In genomic region chr5:160649304-160649703, GRCh38 we compare ENCODE assay signal across 8 cellular contexts.
DNase-seq lines count a peak whose midpoint lies in the region; ATAC-seq and TF ChIP-seq lines count a peak whose summit lies in the region.

No MANE protein-coding gene starts in this region.

- intact Hi-C loops in ascending aorta (cut with DNase I): no loop called here

- no peak overlapping the region for H3K4me3 Mint-ChIP-seq in activated CD4-positive, alpha-beta T cell treated with anti-CD3 and anti-CD28 coated beads, Interleukin-2, amount 10 ng/mL, durations not matched to agents 7 days and 5 days

- H3K4me1 Mint-ChIP-seq in activated CD4-positive, alpha-beta T cell treated with anti-CD3 and anti-CD28 coated beads, Interleukin-2, amount 10 ng/mL, durations not matched to agents 7 days and 5 days: no peaks in the 10 kb centered on the region

- H3K79me2 ChIP-seq in Loucy (ENCODE audit: insufficient read depth, low read length): no peaks in the 10 kb centered on the region

- H3F3A ChIP-seq in Loucy (ENCODE audit: low read depth): no peaks in the 10 kb centered on the region

- DNase-seq in COLO668 (lab: John Stamatoyannopoulos, UW; ENCODE audit: unreplicated experiment) (peak; percentile 2), epithelial cell of esophagus (ENCODE audit: low read depth) (peak; percentile 32), GF-D8 (lab: John Stamatoyannopoulos, UW) (no peak), ascending aorta (ENCODE audit: low spot score in 2 of 2) (no peak)
- DNase-seq in activated CD4-positive, alpha-beta T cell treated with anti-CD3 and anti-CD28 coated beads, Interleukin-2, amount 10 ng/mL, durations not matched to agents 7 days and 5 days: no peak

- no peak overlapping the region for H3K9ac ChIP-seq in Loucy (ENCODE audit: low read depth, low read length, poor library complexity, severe bottlenecking)

- H3K27me3 Mint-ChIP-seq in activated CD4-positive, alpha-beta T cell treated with anti-CD3 and anti-CD28 coated beads, Interleukin-2, amount 10 ng/mL, durations not matched to agents 7 days and 5 days: no peaks in the 10 kb centered on the region

- H3K36me3 ChIP-seq in Loucy (ENCODE audit: insufficient read depth, low read length) (no peaks in the 10 kb centered on the region), ascending aorta (no peaks in the 10 kb centered on the region)

- ATAC-seq in GM19043 (IDR thresholded peaks at IDR 0.05; ENCODE audit: low read depth, unreplicated experiment): peak; percentile 71
- ATAC-seq in GM21360 (IDR thresholded peaks at IDR 0.05; ENCODE audit: unreplicated experiment): no peak

- H3K4me2 ChIP-seq in Loucy (ENCODE audit: low read depth, low read length, poor library complexity, severe bottlenecking): no peak overlapping the region

- H3K36me3 Mint-ChIP-seq in activated CD4-positive, alpha-beta T cell treated with anti-CD3 and anti-CD28 coated beads, Interleukin-2, amount 10 ng/mL, durations not matched to agents 7 days and 5 days (ENCODE audit: low read depth): no peaks in the 10 kb centered on the region

- no peaks in the 10 kb centered on the region for H3K9me3 ChIP-seq in Loucy (ENCODE audit: insufficient read depth, low read depth, low read length)
- H3K9me3 ChIP-seq in ascending aorta: no peaks in the 10 kb centered on the region

- CTCF ChIA-PET in activated CD4-positive, alpha-beta T cell treated with anti-CD3 and anti-CD28 coated beads, Interleukin-2, amount 10 ng/mL, durations not matched to agents 7 days and 5 days (lab: Charles Lee): interaction anchor here (1.2 kb wide), 1 partner anchor 138 kb away, joined by 3 read pairs; no protein-coding TSS in a partner anchor

- TF ChIP-seq CTCF in Loucy (conservative IDR thresholded peaks at IDR 0.05; ENCODE audit: low read length) (peak; percentile 48), epithelial cell of esophagus (IDR thresholded peaks at IDR 0.05; ENCODE audit: insufficient read depth, low read depth, low read length, missing control alignments) (peak; percentile 64), ascending aorta (IDR thresholded peaks at IDR 0.05) (no peak)

- POLR2A ChIA-PET in activated CD4-positive, alpha-beta T cell treated with anti-CD3 and anti-CD28 coated beads, Interleukin-2, amount 10 ng/mL, durations not matched to agents 7 days and 5 days (lab: Charles Lee): no interaction called here

- no peaks in the 10 kb centered on the region for H3K9me3 Mint-ChIP-seq in activated CD4-positive, alpha-beta T cell treated with anti-CD3 and anti-CD28 coated beads, Interleukin-2, amount 10 ng/mL, durations not matched to agents 7 days and 5 days

- no peaks in the 10 kb centered on the region for H4K20me1 ChIP-seq in Loucy (ENCODE audit: insufficient read depth, low read length, poor library complexity, severe bottlenecking)

- no peaks in the 10 kb centered on the region for H3K9me2 ChIP-seq in Loucy (replicated peaks; ENCODE audit: low read depth, low read length)

- H2AFZ ChIP-seq in Loucy (ENCODE audit: low read length): no peak overlapping the region

- H3K4me1 ChIP-seq in Loucy (ENCODE audit: insufficient read depth, low read length, poor library complexity, severe bottlenecking) (no peaks in the 10 kb centered on the region), ascending aorta (no peaks in the 10 kb centered on the region)

- no peak overlapping the region for H3K4me3 ChIP-seq in Loucy (ENCODE audit: low read length, poor library complexity, severe bottlenecking)
- no peak overlapping the region for H3K4me3 ChIP-seq in epithelial cell of esophagus (ENCODE audit: low read length)
- H3K4me3 ChIP-seq in ascending aorta: no peak overlapping the region

- no peak overlapping the region for H3K27ac Mint-ChIP-seq in activated CD4-positive, alpha-beta T cell treated with anti-CD3 and anti-CD28 coated beads, Interleukin-2, amount 10 ng/mL, durations not matched to agents 7 days and 5 days

- H3K27me3 ChIP-seq in Loucy (ENCODE audit: insufficient read depth, low read length, poor library complexity, severe bottlenecking) (no peaks in the 10 kb centered on the region), ascending aorta (no peaks in the 10 kb centered on the region)

- H3K27ac ChIP-seq in ascending aorta: no peak overlapping the region

Comparison
In these comparisons a context has a peak if more than half of its experiments do, and no peak if none do; other contexts are left out.
1. DNase-seq: peak in COLO668 (single experiment) and epithelial cell of esophagus (single experiment); none in activated CD4-positive, alpha-beta T cell treated with anti-CD3 and anti-CD28 coated beads, Interleukin-2, amount 10 ng/mL, durations not matched to agents 7 days and 5 days (single experiment), GF-D8 (single experiment) and ascending aorta (0 of 2).
2. CTCF ChIP-seq: peak in Loucy (single experiment) and epithelial cell of esophagus (single experiment); none in ascending aorta (0 of 3).